1 cellular context compared by ENCODE assay signal in the genomic region with DNA sequence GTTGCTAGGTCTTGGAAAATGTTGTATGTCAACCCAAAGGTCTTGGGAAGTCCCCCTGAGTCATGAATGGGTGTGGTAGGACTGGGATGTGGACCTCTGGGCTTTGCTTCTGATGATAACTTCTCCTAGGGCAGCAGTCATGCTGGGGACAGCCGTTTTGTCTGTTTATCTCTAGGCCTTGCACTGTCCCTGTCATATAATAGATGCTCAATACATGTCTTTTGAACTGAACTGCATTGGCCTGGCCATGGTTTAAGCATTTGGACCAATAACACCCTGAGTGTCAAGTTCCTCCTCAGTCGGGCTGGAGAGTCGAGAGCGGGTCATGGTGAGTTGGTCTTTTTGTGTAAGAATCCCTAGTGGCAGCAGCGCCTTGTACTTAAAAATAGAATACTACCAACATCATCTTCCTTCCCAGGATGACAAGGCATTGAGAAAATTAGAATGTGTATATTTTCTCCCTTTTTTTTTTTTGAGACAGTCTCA.
A peak's percentile ranks its signal among the peaks of the same experiment; 100 is the strongest.
TF ChIP-seq lines count a peak whose summit lies in the region.

No MANE protein-coding gene starts in this region.

TF ChIP-seq in K562, 482 proteins besides CTCF, POLR2A, EP300 and RAD21 (continued from another document and continues in another):
- TF ChIP-seq, protein P1, sequence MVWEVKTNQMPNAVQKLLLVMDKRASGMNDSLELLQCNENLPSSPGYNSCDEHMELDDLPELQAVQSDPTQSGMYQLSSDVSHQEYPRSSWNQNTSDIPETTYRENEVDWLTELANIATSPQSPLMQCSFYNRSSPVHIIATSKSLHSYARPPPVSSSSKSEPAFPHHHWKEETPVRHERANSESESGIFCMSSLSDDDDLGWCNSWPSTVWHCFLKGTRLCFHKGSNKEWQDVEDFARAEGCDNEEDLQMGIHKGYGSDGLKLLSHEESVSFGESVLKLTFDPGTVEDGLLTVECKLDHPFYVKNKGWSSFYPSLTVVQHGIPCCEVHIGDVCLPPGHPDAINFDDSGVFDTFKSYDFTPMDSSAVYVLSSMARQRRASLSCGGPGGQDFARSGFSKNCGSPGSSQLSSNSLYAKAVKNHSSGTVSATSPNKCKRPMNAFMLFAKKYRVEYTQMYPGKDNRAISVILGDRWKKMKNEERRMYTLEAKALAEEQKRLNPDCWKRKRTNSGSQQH (CRISPR knock-in tag; IDR thresholded peaks at IDR 0.05), result no peak
- TF ChIP-seq NRF1 (conservative IDR thresholded peaks at IDR 0.05 in 1 of 2, IDR thresholded peaks at IDR 0.05 in 1 of 2), result 0 out of 4 replicates have a peak, but pooled peaks of 1 of the 2 experiments have one; percentile 27
- TF ChIP-seq KLF6 (CRISPR knock-in tag; IDR thresholded peaks at IDR 0.05; ENCODE audit: borderline replicate concordance), result no peak
- TF ChIP-seq MCM2 (IDR thresholded peaks at IDR 0.05; ENCODE audit: low read depth), result no peak
- TF ChIP-seq, protein P2, sequence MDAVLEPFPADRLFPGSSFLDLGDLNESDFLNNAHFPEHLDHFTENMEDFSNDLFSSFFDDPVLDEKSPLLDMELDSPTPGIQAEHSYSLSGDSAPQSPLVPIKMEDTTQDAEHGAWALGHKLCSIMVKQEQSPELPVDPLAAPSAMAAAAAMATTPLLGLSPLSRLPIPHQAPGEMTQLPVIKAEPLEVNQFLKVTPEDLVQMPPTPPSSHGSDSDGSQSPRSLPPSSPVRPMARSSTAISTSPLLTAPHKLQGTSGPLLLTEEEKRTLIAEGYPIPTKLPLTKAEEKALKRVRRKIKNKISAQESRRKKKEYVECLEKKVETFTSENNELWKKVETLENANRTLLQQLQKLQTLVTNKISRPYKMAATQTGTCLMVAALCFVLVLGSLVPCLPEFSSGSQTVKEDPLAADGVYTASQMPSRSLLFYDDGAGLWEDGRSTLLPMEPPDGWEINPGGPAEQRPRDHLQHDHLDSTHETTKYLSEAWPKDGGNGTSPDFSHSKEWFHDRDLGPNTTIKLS (IDR thresholded peaks at IDR 0.05; ENCODE audit: borderline replicate concordance, low read depth), result no peak
- TF ChIP-seq SP2 (IDR thresholded peaks at IDR 0.05; ENCODE audit: extremely low read depth, low read depth, low read length, poor library complexity, severe bottlenecking), result no peak
- TF ChIP-seq RBM25 (IDR thresholded peaks at IDR 0.05; ENCODE audit: low read depth, low read length, severe bottlenecking), result no peak
- 0 out of 2 replicates have a peak, but pooled peaks have one; percentile 64 for TF ChIP-seq RREB1 (CRISPR knock-in tag; IDR thresholded peaks at IDR 0.05)
- TF ChIP-seq GTF2F1 (IDR thresholded peaks at IDR 0.05; ENCODE audit: low read depth, low read length), result no peak
- TF ChIP-seq, protein P3, sequence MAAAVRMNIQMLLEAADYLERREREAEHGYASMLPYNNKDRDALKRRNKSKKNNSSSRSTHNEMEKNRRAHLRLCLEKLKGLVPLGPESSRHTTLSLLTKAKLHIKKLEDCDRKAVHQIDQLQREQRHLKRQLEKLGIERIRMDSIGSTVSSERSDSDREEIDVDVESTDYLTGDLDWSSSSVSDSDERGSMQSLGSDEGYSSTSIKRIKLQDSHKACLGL (CRISPR knock-in tag; IDR thresholded peaks at IDR 0.05; ENCODE audit: borderline replicate concordance, poor library complexity, severe bottlenecking), result no peak
- TF ChIP-seq HINFP (tag; conservative IDR thresholded peaks at IDR 0.05; ENCODE audit: low read depth), result no peak
- TF ChIP-seq HIVEP1 (CRISPR knock-in tag; IDR thresholded peaks at IDR 0.05), result no peak
- peak; percentile 36 for TF ChIP-seq NUFIP1 (IDR thresholded peaks at IDR 0.05; ENCODE audit: partially characterized antibody)
- TF ChIP-seq POLR3G (IDR thresholded peaks at IDR 0.05; ENCODE audit: extremely low read depth, insufficient read length, insufficient replicate concordance), result no peak
- TF ChIP-seq CGGBP1 (CRISPR knock-in tag; IDR thresholded peaks at IDR 0.05), result no peak
- TF ChIP-seq MGA (IDR thresholded peaks at IDR 0.05), result no peak
- TF ChIP-seq, protein P4, sequence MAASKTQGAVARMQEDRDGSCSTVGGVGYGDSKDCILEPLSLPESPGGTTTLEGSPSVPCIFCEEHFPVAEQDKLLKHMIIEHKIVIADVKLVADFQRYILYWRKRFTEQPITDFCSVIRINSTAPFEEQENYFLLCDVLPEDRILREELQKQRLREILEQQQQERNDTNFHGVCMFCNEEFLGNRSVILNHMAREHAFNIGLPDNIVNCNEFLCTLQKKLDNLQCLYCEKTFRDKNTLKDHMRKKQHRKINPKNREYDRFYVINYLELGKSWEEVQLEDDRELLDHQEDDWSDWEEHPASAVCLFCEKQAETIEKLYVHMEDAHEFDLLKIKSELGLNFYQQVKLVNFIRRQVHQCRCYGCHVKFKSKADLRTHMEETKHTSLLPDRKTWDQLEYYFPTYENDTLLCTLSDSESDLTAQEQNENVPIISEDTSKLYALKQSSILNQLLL (CRISPR knock-in tag; IDR thresholded peaks at IDR 0.05; ENCODE audit: borderline replicate concordance), result no peak
- TF ChIP-seq ZKSCAN8 (CRISPR knock-in tag; IDR thresholded peaks at IDR 0.05), result no peak
- no peak for TF ChIP-seq SUPT5H (IDR thresholded peaks at IDR 0.05)
- no peak for TF ChIP-seq ARID2 (IDR thresholded peaks at IDR 0.05)
- TF ChIP-seq CBFA2T3 (IDR thresholded peaks at IDR 0.05), result peak; percentile 89
- no peak for TF ChIP-seq CCNT2 (IDR thresholded peaks at IDR 0.05; ENCODE audit: borderline replicate concordance, extremely low read depth, insufficient read length, low read depth, low read length)
- no peak for TF ChIP-seq KDM2B (CRISPR knock-in tag; IDR thresholded peaks at IDR 0.05)
- no peak for TF ChIP-seq ESRRA (IDR thresholded peaks at IDR 0.05; ENCODE audit: borderline replicate concordance, low read depth)
- 0 out of 2 replicates have a peak, but pooled peaks have one; percentile 14 for TF ChIP-seq RB1 (IDR thresholded peaks at IDR 0.05; ENCODE audit: low read depth)
- 0 out of 2 replicates have a peak, but pooled peaks have one; percentile 20 for TF ChIP-seq KLF13 (tag; IDR thresholded peaks at IDR 0.05; ENCODE audit: borderline replicate concordance, low read depth)
